In the genomic region with DNA sequence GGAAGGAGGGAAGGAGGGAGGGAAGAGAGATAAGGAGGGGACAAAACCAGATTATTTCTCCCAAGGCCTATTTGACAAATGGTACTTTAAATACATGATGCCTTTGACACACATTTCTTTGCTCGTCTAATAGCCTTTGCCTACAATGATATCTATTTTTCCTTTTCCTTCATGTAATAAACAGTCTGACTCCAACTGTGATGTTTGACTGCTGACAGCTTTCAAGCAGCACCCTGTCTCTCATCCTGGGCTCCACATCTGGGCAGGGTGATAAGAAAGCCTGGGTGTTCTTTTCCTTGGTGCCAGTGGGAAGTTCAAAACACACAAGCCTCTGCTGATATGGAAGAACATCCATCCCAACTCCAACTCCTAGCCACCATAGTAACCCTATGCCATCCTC, we compare ENCODE assay signal across 28 cellular contexts.
"Had no signal": no experiment of that assay in that cellular context is flagged by ENCODE, and none has a peak within 500 bp of the region (broad histone marks: within the 10 kb centered on the region; RNA-seq: fewer than 3 reads in every experiment).

No MANE protein-coding gene starts in this region.

- H3K36me3 ChIP-seq: colonic mucosa, esophagus muscularis mucosa, esophagus squamous epithelium, gastrocnemius medialis, gastroesophageal sphincter, heart left ventricle, heart right ventricle had no signal

- DNase-seq: colonic mucosa; cortex of kidney; dermis blood vessel endothelial cell; dorsolateral prefrontal cortex; effector CD4-positive, alpha-beta T cell; effector CD8-positive, alpha-beta T cell; effector memory CD4-positive, alpha-beta T cell; effector memory CD8-positive, alpha-beta T cell; endodermal cell; erythroblast; esophagus squamous epithelium; foreskin fibroblast; foreskin keratinocyte; foreskin melanocyte; gastrocnemius medialis; glutamatergic neuron; head of caudate nucleus; heart left ventricle; heart right ventricle had no signal

- H3K27me3 ChIP-seq: colonic mucosa, dorsolateral prefrontal cortex, esophagus muscularis mucosa, esophagus squamous epithelium, foreskin keratinocyte, gastrocnemius medialis, gastroesophageal sphincter, heart left ventricle, heart right ventricle had no signal

- H3K9me3 ChIP-seq: colonic mucosa, esophagus muscularis mucosa, esophagus squamous epithelium, gastrocnemius medialis, gastroesophageal sphincter, heart left ventricle, heart right ventricle had no signal

- ATAC-seq: effector memory CD8-positive, alpha-beta T cell; esophagus mucosa; foreskin keratinocyte; gastrocnemius medialis; gastroesophageal sphincter; heart left ventricle; heart right ventricle had no signal

- FAIRE-seq: colon, endometrium, endothelial cell of umbilical vein, frontal cortex had no signal

- H3K4me3 ChIP-seq: colonic mucosa, coronary artery, dorsolateral prefrontal cortex, esophagus muscularis mucosa, esophagus squamous epithelium, gastrocnemius medialis, gastroesophageal sphincter, heart left ventricle, heart right ventricle had no signal

- H3K27ac ChIP-seq: colonic mucosa, coronary artery, dorsolateral prefrontal cortex, epithelial cell of prostate, esophagus muscularis mucosa, esophagus squamous epithelium, foreskin keratinocyte, gastrocnemius medialis, gastroesophageal sphincter, heart left ventricle, heart right ventricle had no signal

- H3K4me1 ChIP-seq: colonic mucosa, esophagus muscularis mucosa, esophagus squamous epithelium, foreskin keratinocyte, gastrocnemius medialis, gastroesophageal sphincter, heart left ventricle, heart right ventricle had no signal
